In genomic region chr5:9108156-9108555, GRCh38 we compare ENCODE assay signal across 16 cellular contexts.
DNase-seq lines count a peak whose midpoint lies in the region; ATAC-seq and TF ChIP-seq lines count a peak whose summit lies in the region.
"Had no signal": no experiment of that assay in that cellular context is flagged by ENCODE, and none has a peak within 500 bp of the region (broad histone marks: within the 10 kb centered on the region; RNA-seq: fewer than 3 reads in every experiment).

No MANE protein-coding gene starts in this region.

- TF ChIP-seq CTCF in foreskin fibroblast (IDR thresholded peaks at IDR 0.05; ENCODE audit: low read depth, low read length): no peak
- TF ChIP-seq CTCF in CD14-positive monocyte (IDR thresholded peaks at IDR 0.05): no peak
- no peak for TF ChIP-seq CTCF in Calu3 (IDR thresholded peaks at IDR 0.05; ENCODE audit: unreplicated experiment)
- no peak for TF ChIP-seq CTCF in HFFc6 (IDR thresholded peaks at IDR 0.05)

- DNase-seq in AG08395 (ENCODE audit: low spot score) (peak; percentile 22), GM04504 (ENCODE audit: low read depth) (peak; percentile 31), NCI-H748 (lab: John Stamatoyannopoulos, UW; ENCODE audit: unreplicated experiment) (peak; percentile 84), foreskin fibroblast (peak; percentile 82 to 92), CD14-positive monocyte (ENCODE audit: low spot score) (no peak), Calu3 (no peak), HFFc6 (no peak)
- DNase-seq: NCI-H1417, NCI-H187 treated with DMSO at 0.1 percent for 48 hours, NCI-H446 treated with DMSO at 0.1 percent for 48 hours, PC-9, SW 1271, T-helper 2 cell had no signal

- no peak for ATAC-seq in GM18870 (IDR thresholded peaks at IDR 0.05; ENCODE audit: unreplicated experiment)
- ATAC-seq: HepG2 had no signal

- H3K36me3 Mint-ChIP-seq in CD14-positive monocyte (no peaks in the 10 kb centered on the region), Calu3 (ENCODE audit: insufficient read depth, unreplicated experiment) (no peaks in the 10 kb centered on the region), HFFc6 (ENCODE audit: low read depth) (peaks cover 18% of the 10 kb centered on the region)

- H3K9me3 Mint-ChIP-seq in CD14-positive monocyte (peaks cover 0 to 5% (median 0%) of the 10 kb centered on the region in 7 donors), Calu3 (ENCODE audit: low read depth, unreplicated experiment) (peaks cover 10% of the 10 kb centered on the region), HFFc6 (no peaks in the 10 kb centered on the region)

- intact Hi-C loops in CD14-positive monocyte (cut with micrococcal nuclease) (no loop called here), Calu3 (cut with micrococcal nuclease; ENCODE audit: unreplicated experiment) (no loop called here)

- no peak overlapping the region for H3K4me3 Mint-ChIP-seq in CD14-positive monocyte
- no peak overlapping the region for H3K4me3 Mint-ChIP-seq in Calu3 (ENCODE audit: low read depth, unreplicated experiment)
- H3K4me3 Mint-ChIP-seq in HFFc6: no peak overlapping the region

- H3K4me1 Mint-ChIP-seq in CD14-positive monocyte (no peaks in the 10 kb centered on the region), Calu3 (ENCODE audit: low read depth, unreplicated experiment) (no peaks in the 10 kb centered on the region), HFFc6 (ENCODE audit: low read depth) (peaks cover 15% of the 10 kb centered on the region)

- no peaks in the 10 kb centered on the region for H3K27me3 Mint-ChIP-seq in CD14-positive monocyte (ENCODE audit: low read depth in 3 of 3)
- H3K27me3 Mint-ChIP-seq in Calu3 (ENCODE audit: unreplicated experiment): no peaks in the 10 kb centered on the region
- H3K27me3 Mint-ChIP-seq in HFFc6 (ENCODE audit: insufficient read depth): no peaks in the 10 kb centered on the region

- no TSS peak for BruUV-seq in Calu3 (replicated peaks; lab: Mats Ljungman, UMichigan)

- H3K27ac Mint-ChIP-seq in CD14-positive monocyte: no peak overlapping the region
- no peak overlapping the region for H3K27ac Mint-ChIP-seq in Calu3 (ENCODE audit: unreplicated experiment)
- no peak overlapping the region for H3K27ac Mint-ChIP-seq in HFFc6

- CTCF ChIA-PET in Calu3 (lab: Charles Lee): no interaction called here

- no peak overlapping the region for H3K4me3 ChIP-seq in foreskin fibroblast (ENCODE audit: low read depth in 1 of 2, low read length in 2 of 2)
- H3K4me3 ChIP-seq: PC-9, SJSA1 had no signal

Comparison
In these comparisons a context has a peak if more than half of its experiments do, and no peak if none do; other contexts are left out.
1. DNase-seq: peak in AG08395 (single experiment), GM04504 (single experiment), NCI-H748 (single experiment) and foreskin fibroblast (2 of 2); none in CD14-positive monocyte (single experiment), Calu3 (single experiment) and HFFc6 (single experiment).